Comparison of ENCODE assay signal across 1 cellular context in the genomic region with DNA sequence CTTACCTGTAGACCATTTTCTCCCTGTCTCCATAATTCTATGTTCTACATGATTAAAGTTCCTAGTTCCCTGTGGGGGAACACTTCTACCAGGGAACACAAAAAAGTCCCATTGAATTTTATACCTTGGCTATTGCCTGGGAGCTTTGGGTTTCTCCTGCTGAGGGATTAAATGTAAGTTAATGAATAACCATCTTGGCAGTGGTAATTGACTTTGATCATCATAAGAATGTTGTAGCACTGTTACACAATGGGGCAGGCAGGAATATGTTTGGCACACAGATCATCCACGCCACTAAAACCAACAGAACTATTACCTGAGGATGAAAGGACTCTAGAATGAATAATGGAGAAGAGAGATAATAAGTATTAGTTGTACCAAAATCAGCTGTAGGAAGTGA.
TF ChIP-seq lines count a peak whose summit lies in the region.

No MANE protein-coding gene starts in this region.

TF ChIP-seq in HepG2, 621 proteins besides CTCF, POLR2A, EP300 and RAD21 (continued from another document and continues in another):
- TF ChIP-seq PRDM10 (CRISPR knock-in tag; IDR thresholded peaks at IDR 0.05; ENCODE audit: low read depth), result no peak
- TF ChIP-seq NFIB (CRISPR knock-in tag; IDR thresholded peaks at IDR 0.05; ENCODE audit: borderline replicate concordance), result no peak
- TF ChIP-seq, protein P1, sequence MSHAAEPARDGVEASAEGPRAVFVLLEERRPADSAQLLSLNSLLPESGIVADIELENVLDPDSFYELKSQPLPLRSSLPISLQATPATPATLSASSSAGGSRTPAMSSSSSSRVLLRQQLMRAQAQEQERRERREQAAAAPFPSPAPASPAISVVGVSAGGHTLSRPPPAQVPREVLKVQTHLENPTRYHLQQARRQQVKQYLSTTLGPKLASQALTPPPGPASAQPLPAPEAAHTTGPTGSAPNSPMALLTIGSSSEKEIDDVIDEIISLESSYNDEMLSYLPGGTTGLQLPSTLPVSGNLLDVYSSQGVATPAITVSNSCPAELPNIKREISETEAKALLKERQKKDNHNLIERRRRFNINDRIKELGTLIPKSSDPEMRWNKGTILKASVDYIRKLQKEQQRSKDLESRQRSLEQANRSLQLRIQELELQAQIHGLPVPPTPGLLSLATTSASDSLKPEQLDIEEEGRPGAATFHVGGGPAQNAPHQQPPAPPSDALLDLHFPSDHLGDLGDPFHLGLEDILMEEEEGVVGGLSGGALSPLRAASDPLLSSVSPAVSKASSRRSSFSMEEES (CRISPR knock-in tag; IDR thresholded peaks at IDR 0.05), result no peak
- TF ChIP-seq ZNF354B (CRISPR knock-in tag; IDR thresholded peaks at IDR 0.05), result no peak
- TF ChIP-seq NR2F2 (IDR thresholded peaks at IDR 0.05; ENCODE audit: borderline replicate concordance, low read depth), result no peak
- TF ChIP-seq PCBP1 (IDR thresholded peaks at IDR 0.05; ENCODE audit: borderline replicate concordance, low read depth, low read length), result no peak
- TF ChIP-seq, protein P2, sequence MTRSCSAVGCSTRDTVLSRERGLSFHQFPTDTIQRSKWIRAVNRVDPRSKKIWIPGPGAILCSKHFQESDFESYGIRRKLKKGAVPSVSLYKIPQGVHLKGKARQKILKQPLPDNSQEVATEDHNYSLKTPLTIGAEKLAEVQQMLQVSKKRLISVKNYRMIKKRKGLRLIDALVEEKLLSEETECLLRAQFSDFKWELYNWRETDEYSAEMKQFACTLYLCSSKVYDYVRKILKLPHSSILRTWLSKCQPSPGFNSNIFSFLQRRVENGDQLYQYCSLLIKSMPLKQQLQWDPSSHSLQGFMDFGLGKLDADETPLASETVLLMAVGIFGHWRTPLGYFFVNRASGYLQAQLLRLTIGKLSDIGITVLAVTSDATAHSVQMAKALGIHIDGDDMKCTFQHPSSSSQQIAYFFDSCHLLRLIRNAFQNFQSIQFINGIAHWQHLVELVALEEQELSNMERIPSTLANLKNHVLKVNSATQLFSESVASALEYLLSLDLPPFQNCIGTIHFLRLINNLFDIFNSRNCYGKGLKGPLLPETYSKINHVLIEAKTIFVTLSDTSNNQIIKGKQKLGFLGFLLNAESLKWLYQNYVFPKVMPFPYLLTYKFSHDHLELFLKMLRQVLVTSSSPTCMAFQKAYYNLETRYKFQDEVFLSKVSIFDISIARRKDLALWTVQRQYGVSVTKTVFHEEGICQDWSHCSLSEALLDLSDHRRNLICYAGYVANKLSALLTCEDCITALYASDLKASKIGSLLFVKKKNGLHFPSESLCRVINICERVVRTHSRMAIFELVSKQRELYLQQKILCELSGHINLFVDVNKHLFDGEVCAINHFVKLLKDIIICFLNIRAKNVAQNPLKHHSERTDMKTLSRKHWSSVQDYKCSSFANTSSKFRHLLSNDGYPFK (CRISPR knock-in tag; IDR thresholded peaks at IDR 0.05; ENCODE audit: borderline replicate concordance), result no peak
- TF ChIP-seq, protein P3, sequence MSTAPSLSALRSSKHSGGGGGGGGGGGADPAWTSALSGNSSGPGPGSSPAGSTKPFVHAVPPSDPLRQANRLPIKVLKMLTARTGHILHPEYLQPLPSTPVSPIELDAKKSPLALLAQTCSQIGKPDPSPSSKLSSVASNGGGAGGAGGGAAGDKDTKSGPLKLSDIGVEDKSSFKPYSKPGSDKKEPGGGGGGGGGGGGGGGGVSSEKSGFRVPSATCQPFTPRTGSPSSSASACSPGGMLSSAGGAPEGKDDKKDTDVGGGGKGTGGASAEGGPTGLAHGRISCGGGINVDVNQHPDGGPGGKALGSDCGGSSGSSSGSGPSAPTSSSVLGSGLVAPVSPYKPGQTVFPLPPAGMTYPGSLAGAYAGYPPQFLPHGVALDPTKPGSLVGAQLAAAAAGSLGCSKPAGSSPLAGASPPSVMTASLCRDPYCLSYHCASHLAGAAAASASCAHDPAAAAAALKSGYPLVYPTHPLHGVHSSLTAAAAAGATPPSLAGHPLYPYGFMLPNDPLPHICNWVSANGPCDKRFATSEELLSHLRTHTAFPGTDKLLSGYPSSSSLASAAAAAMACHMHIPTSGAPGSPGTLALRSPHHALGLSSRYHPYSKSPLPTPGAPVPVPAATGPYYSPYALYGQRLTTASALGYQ (CRISPR knock-in tag; IDR thresholded peaks at IDR 0.05), result no peak
- TF ChIP-seq GTF3A (CRISPR knock-in tag; conservative IDR thresholded peaks at IDR 0.05), result no peak
- TF ChIP-seq ADNP (CRISPR knock-in tag; IDR thresholded peaks at IDR 0.05), result no peak
- TF ChIP-seq GLI4 (CRISPR knock-in tag; IDR thresholded peaks at IDR 0.05; ENCODE audit: borderline replicate concordance), result no peak
- peak; percentile 57; the same call in 1 of the 2 replicates for TF ChIP-seq HMG20A (CRISPR knock-in tag; IDR thresholded peaks at IDR 0.05; ENCODE audit: borderline replicate concordance)
- TF ChIP-seq ATF4 (CRISPR knock-in tag; IDR thresholded peaks at IDR 0.05), result no peak
- no peak for TF ChIP-seq ZNF646 (CRISPR knock-in tag; IDR thresholded peaks at IDR 0.05)
- TF ChIP-seq ZNF879 (CRISPR knock-in tag; IDR thresholded peaks at IDR 0.05), result no peak
- TF ChIP-seq HOXA9 (CRISPR knock-in tag; IDR thresholded peaks at IDR 0.05; ENCODE audit: borderline replicate concordance), result no peak
- TF ChIP-seq NR3C1 (CRISPR knock-in tag; IDR thresholded peaks at IDR 0.05), result no peak
- no peak for TF ChIP-seq ZNF607 (CRISPR knock-in tag; IDR thresholded peaks at IDR 0.05; ENCODE audit: borderline replicate concordance)
- TF ChIP-seq, protein P4, sequence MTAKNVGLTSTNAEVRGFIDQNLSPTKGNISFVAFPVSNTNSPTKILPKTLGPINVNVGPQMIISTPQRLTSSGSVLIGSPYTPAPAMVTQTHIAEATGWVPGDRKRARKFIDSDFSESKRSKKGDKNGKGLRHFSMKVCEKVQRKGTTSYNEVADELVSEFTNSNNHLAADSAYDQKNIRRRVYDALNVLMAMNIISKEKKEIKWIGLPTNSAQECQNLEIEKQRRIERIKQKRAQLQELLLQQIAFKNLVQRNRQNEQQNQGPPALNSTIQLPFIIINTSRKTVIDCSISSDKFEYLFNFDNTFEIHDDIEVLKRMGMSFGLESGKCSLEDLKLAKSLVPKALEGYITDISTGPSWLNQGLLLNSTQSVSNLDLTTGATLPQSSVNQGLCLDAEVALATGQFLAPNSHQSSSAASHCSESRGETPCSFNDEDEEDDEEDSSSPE (CRISPR knock-in tag; IDR thresholded peaks at IDR 0.05), result no peak
- TF ChIP-seq, protein P5, sequence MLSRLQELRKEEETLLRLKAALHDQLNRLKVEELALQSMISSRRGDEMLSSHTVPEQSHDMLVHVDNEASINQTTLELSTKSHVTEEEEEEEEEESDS (CRISPR knock-in tag; IDR thresholded peaks at IDR 0.05; ENCODE audit: borderline replicate concordance), result no peak
- 0 out of 2 replicates have a peak, but pooled peaks have one; percentile 20 for TF ChIP-seq ZGPAT (CRISPR knock-in tag; IDR thresholded peaks at IDR 0.05)
- TF ChIP-seq MIER2 (CRISPR knock-in tag; IDR thresholded peaks at IDR 0.05), result no peak
- TF ChIP-seq, protein P6, sequence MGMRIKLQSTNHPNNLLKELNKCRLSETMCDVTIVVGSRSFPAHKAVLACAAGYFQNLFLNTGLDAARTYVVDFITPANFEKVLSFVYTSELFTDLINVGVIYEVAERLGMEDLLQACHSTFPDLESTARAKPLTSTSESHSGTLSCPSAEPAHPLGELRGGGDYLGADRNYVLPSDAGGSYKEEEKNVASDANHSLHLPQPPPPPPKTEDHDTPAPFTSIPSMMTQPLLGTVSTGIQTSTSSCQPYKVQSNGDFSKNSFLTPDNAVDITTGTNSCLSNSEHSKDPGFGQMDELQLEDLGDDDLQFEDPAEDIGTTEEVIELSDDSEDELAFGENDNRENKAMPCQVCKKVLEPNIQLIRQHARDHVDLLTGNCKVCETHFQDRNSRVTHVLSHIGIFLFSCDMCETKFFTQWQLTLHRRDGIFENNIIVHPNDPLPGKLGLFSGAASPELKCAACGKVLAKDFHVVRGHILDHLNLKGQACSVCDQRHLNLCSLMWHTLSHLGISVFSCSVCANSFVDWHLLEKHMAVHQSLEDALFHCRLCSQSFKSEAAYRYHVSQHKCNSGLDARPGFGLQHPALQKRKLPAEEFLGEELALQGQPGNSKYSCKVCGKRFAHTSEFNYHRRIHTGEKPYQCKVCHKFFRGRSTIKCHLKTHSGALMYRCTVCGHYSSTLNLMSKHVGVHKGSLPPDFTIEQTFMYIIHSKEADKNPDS (CRISPR knock-in tag; IDR thresholded peaks at IDR 0.05), result no peak
- no peak for TF ChIP-seq ELF3 (CRISPR knock-in tag; IDR thresholded peaks at IDR 0.05)
- TF ChIP-seq ATAD3A (CRISPR knock-in tag; IDR thresholded peaks at IDR 0.05), result no peak
- TF ChIP-seq GTF2F1 (IDR thresholded peaks at IDR 0.05; ENCODE audit: low read length), result no peak
- TF ChIP-seq ZNF552 (CRISPR knock-in tag; IDR thresholded peaks at IDR 0.05; ENCODE audit: borderline replicate concordance), result no peak
- TF ChIP-seq HOXA7 (CRISPR knock-in tag; IDR thresholded peaks at IDR 0.05), result no peak
